Comparison of ENCODE assay signal across 8 cellular contexts in genomic region chr6:160348209-160348551, GRCh38. TPM values are rescaled to one million over a fixed set of nuclear protein-coding genes. Genes with fewer than 3 reads are reported as not detected.
DNase-seq lines count a peak whose midpoint lies in the region; ATAC-seq and TF ChIP-seq lines count a peak whose summit lies in the region.

Gene SLC22A3, plus strand, starts transcription at chr6:160348378. Its CDS starts 42 bp downstream, at chr6:160348420.

- H2AFZ ChIP-seq in ACC112 (ENCODE audit: low read length, unreplicated experiment) (peak within 1 kb of the TSS; percentile 55), neural cell (ENCODE audit: low read depth, low read length) (no peak within 1 kb of the TSS)

- no peak within 1 kb of the TSS for H3K27ac ChIP-seq in ACC112 (ENCODE audit: low read depth, low read length)
- H3K27ac ChIP-seq in RWPE2 (ENCODE audit: poor library complexity, severe bottlenecking) = no peak within 1 kb of the TSS
- H3K27ac ChIP-seq in foreskin keratinocyte = peak within 1 kb of the TSS; percentile 26
- H3K27ac ChIP-seq in neural cell (ENCODE audit: low read length) = no peak within 1 kb of the TSS

- H3K4me3 ChIP-seq in ACC112 (ENCODE audit: low read depth, low read length) = peak within 1 kb of the TSS; percentile 86
- H3K4me3 ChIP-seq in RWPE2 (ENCODE audit: severe bottlenecking) = peak within 1 kb of the TSS; percentile 53
- H3K4me3 ChIP-seq in neural cell (ENCODE audit: low read length) = peak within 1 kb of the TSS; percentile 79

- TF ChIP-seq CTCF in RWPE2 (IDR thresholded peaks at IDR 0.05; ENCODE audit: poor library complexity, severe bottlenecking) (no peak), foreskin keratinocyte (conservative IDR thresholded peaks at IDR 0.05) (no peak), neural cell (IDR thresholded peaks at IDR 0.05; ENCODE audit: poor library complexity, severe bottlenecking) (no peak)

- no peaks in the 10 kb centered on the region for H3K4me1 ChIP-seq in ACC112 (ENCODE audit: control insufficient read depth, insufficient read depth, low read length, unreplicated experiment)
- H3K4me1 ChIP-seq in RWPE2 (ENCODE audit: insufficient read depth, poor library complexity, severe bottlenecking) = peaks cover 6% of the 10 kb centered on the region
- peaks cover 15% of the 10 kb centered on the region for H3K4me1 ChIP-seq in foreskin keratinocyte

- peak; percentile 35 for ATAC-seq in RWPE2 (ENCODE audit: low read depth)
- peak; percentile 50 for ATAC-seq in foreskin keratinocyte
- ATAC-seq in HG02885 (IDR thresholded peaks at IDR 0.05; ENCODE audit: poor library complexity, unreplicated experiment) = no peak

- no peaks in the 10 kb centered on the region for H3K9me3 ChIP-seq in RWPE2 (ENCODE audit: severe bottlenecking)
- no peaks in the 10 kb centered on the region for H3K9me3 ChIP-seq in neural cell (ENCODE audit: low read length)

- no peaks in the 10 kb centered on the region for H3K9me2 ChIP-seq in neural cell (ENCODE audit: insufficient read depth, low read length)

- peak within 1 kb of the TSS; percentile 51 for H3K4me2 ChIP-seq in neural cell (ENCODE audit: low read length)

- no peak for TF ChIP-seq EP300 in neural cell (conservative IDR thresholded peaks at IDR 0.05; ENCODE audit: poor library complexity, severe bottlenecking)

- H3F3A ChIP-seq in neural cell (ENCODE audit: insufficient read depth, low read length, poor library complexity, severe bottlenecking) = no peaks in the 10 kb centered on the region

- H3K79me2 ChIP-seq in ACC112 (ENCODE audit: control insufficient read depth, insufficient read depth, low read length, unreplicated experiment) (no peaks in the 10 kb centered on the region), neural cell (replicated peaks; ENCODE audit: insufficient read depth, low read length) (no peaks in the 10 kb centered on the region)

- no peaks in the 10 kb centered on the region for H4K20me1 ChIP-seq in neural cell (ENCODE audit: insufficient read depth)

- no peak for TF ChIP-seq RAD21 in neural cell (conservative IDR thresholded peaks at IDR 0.05)

- no peak for DNase-seq in RWPE2 (ENCODE audit: low spot score)
- DNase-seq in foreskin keratinocyte = no peak
- no peak for DNase-seq in MV-4-11 (lab: John Stamatoyannopoulos, UW)
- DNase-seq in NCI-H128 (lab: John Stamatoyannopoulos, UW; ENCODE audit: unreplicated experiment) = no peak
- DNase-seq in foreskin melanocyte = no peak

- H3K27me3 ChIP-seq in ACC112 (ENCODE audit: insufficient read depth, low read length) (peaks cover 9% of the 10 kb centered on the region; the same call in 1 of the 2 replicates), RWPE2 (ENCODE audit: insufficient read depth, poor library complexity, severe bottlenecking) (no peaks in the 10 kb centered on the region), foreskin keratinocyte (no peaks in the 10 kb centered on the region), neural cell (ENCODE audit: insufficient read depth, low read depth, low read length) (peaks cover 45% of the 10 kb centered on the region)

- H3K9ac ChIP-seq in neural cell (ENCODE audit: low read length) = peak within 1 kb of the TSS; percentile 43

- no peaks in the 10 kb centered on the region for H3K36me3 ChIP-seq in ACC112 (ENCODE audit: insufficient read depth, low read length)
- no peaks in the 10 kb centered on the region for H3K36me3 ChIP-seq in RWPE2 (ENCODE audit: low read depth)
- no peaks in the 10 kb centered on the region for H3K36me3 ChIP-seq in neural cell (ENCODE audit: insufficient read depth, low read length)

TF ChIP-seq in neural cell, 6 proteins besides CTCF, POLR2A, EP300 and RAD21:
- TF ChIP-seq MXI1 (conservative IDR thresholded peaks at IDR 0.05; ENCODE audit: poor library complexity, severe bottlenecking) (peak; percentile 16), EZH2 (IDR thresholded peaks at IDR 0.05; ENCODE audit: borderline replicate concordance, insufficient read depth, low read length, poor library complexity, severe bottlenecking) (no peak)

RNA-seq across cellular contexts. Expression of gene SLC22A3, which starts in this region (rescaled TPM):
- total RNA-seq in foreskin keratinocyte = 2.1 and 2.2 TPM in 2 replicates
- polyA plus RNA-seq in foreskin keratinocyte (0.91 and 0.99 TPM in 2 replicates), neural cell (0.10 TPM in 1 of 2 replicates, not detected in the other)
- polyA minus RNA-seq in neural cell = 0.23 TPM in 1 of 2 replicates, not detected in the other
